In the genomic region with DNA sequence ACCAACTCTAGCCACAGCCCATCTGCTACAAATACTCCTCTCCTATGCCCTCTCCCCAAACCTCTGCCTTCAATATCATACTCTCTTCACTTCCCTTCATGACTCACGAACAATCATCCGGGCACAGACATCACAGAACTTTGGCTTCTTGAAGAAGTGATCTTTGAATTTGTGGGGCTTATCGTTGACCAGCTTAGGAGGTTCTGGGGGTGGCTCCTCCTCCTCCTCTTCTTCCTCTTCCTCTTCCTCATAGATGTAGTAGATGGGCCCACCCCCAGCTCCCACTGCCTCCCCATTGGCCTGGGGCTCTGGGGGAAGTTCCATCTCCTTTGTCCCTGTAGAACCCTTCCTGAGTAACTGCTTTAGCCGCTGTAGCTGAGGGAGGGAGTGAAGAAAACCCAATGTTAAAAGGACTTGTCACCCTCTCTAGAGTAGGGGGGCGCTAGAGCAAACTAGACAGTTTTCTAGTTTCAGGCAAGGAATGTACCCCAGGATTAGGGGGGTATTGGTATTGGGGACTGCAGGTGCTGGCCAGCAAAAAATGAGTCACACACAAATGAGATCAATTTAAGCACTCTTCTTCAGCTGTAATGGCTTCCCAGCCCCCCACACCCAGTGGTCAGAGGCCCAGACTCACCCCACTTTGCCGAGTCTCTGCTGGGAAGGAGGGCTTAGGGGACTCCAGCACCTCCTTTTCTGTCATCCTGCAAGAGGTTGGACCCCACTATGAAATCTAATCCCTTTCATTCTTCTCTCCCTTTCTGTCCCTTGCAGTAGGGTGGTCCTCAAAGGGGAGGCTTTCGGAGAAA, we compare ENCODE assay signal across 1 cellular context.
TF ChIP-seq lines count a peak whose summit lies in the region.

No MANE protein-coding gene starts in this region.

TF ChIP-seq in GM23338, 12 proteins besides CTCF, POLR2A, EP300 and RAD21 (continued from another document):
- TF ChIP-seq, protein P1, sequence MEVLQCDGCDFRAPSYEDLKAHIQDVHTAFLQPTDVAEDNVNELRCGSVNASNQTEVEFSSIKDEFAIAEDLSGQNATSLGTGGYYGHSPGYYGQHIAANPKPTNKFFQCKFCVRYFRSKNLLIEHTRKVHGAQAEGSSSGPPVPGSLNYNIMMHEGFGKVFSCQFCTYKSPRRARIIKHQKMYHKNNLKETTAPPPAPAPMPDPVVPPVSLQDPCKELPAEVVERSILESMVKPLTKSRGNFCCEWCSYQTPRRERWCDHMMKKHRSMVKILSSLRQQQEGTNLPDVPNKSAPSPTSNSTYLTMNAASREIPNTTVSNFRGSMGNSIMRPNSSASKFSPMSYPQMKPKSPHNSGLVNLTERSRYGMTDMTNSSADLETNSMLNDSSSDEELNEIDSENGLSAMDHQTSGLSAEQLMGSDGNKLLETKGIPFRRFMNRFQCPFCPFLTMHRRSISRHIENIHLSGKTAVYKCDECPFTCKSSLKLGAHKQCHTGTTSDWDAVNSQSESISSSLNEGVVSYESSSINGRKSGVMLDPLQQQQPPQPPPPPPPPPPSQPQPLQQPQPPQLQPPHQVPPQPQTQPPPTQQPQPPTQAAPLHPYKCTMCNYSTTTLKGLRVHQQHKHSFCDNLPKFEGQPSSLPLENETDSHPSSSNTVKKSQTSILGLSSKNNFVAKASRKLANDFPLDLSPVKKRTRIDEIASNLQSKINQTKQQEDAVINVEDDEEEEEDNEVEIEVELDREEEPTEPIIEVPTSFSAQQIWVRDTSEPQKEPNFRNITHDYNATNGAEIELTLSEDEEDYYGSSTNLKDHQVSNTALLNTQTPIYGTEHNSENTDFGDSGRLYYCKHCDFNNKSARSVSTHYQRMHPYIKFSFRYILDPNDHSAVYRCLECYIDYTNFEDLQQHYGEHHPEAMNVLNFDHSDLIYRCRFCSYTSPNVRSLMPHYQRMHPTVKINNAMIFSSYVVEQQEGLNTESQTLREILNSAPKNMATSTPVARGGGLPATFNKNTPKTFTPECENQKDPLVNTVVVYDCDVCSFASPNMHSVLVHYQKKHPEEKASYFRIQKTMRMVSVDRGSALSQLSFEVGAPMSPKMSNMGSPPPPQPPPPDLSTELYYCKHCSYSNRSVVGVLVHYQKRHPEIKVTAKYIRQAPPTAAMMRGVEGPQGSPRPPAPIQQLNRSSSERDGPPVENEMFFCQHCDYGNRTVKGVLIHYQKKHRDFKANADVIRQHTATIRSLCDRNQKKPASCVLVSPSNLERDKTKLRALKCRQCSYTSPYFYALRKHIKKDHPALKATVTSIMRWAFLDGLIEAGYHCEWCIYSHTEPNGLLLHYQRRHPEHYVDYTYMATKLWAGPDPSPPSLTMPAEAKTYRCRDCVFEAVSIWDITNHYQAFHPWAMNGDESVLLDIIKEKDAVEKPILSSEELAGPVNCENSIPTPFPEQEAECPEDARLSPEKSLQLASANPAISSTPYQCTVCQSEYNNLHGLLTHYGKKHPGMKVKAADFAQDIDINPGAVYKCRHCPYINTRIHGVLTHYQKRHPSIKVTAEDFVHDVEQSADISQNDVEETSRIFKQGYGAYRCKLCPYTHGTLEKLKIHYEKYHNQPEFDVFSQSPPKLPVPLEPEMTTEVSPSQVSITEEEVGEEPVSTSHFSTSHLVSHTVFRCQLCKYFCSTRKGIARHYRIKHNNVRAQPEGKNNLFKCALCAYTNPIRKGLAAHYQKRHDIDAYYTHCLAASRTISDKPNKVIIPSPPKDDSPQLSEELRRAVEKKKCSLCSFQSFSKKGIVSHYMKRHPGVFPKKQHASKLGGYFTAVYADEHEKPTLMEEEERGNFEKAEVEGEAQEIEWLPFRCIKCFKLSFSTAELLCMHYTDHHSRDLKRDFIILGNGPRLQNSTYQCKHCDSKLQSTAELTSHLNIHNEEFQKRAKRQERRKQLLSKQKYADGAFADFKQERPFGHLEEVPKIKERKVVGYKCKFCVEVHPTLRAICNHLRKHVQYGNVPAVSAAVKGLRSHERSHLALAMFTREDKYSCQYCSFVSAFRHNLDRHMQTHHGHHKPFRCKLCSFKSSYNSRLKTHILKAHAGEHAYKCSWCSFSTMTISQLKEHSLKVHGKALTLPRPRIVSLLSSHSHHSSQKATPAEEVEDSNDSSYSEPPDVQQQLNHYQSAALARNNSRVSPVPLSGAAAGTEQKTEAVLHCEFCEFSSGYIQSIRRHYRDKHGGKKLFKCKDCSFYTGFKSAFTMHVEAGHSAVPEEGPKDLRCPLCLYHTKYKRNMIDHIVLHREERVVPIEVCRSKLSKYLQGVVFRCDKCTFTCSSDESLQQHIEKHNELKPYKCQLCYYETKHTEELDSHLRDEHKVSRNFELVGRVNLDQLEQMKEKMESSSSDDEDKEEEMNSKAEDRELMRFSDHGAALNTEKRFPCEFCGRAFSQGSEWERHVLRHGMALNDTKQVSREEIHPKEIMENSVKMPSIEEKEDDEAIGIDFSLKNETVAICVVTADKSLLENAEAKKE (CRISPR knock-in tag; IDR thresholded peaks at IDR 0.05), result no peak
- TF ChIP-seq ZNF331 (CRISPR knock-in tag; IDR thresholded peaks at IDR 0.05; ENCODE audit: low read depth), result no peak
